ENCODE assay signal across 1 cellular context in the genomic region with DNA sequence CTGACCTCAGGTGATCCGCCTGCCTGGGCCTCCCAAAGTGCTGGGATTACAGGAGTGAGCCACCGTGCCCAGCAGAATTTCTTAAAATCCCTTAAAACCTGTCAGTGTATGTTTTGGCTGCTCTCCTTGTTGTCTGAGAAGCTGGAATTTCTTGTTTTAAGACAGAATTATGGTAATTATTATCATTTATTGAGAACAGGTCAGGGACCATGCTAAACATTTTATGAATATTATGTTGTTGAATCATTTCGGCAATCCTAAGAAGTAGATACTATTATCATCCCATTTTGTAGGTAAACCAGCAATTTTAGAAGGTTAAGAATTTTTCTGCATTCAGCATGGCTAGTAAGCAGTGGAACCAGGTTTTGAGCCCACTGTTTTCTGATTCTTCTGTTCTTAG.
TF ChIP-seq lines count a peak whose summit lies in the region.

No MANE protein-coding gene starts in this region.

TF ChIP-seq in GM23338, 12 proteins besides CTCF, POLR2A, EP300 and RAD21 (continued from another document):
- TF ChIP-seq, protein P1, sequence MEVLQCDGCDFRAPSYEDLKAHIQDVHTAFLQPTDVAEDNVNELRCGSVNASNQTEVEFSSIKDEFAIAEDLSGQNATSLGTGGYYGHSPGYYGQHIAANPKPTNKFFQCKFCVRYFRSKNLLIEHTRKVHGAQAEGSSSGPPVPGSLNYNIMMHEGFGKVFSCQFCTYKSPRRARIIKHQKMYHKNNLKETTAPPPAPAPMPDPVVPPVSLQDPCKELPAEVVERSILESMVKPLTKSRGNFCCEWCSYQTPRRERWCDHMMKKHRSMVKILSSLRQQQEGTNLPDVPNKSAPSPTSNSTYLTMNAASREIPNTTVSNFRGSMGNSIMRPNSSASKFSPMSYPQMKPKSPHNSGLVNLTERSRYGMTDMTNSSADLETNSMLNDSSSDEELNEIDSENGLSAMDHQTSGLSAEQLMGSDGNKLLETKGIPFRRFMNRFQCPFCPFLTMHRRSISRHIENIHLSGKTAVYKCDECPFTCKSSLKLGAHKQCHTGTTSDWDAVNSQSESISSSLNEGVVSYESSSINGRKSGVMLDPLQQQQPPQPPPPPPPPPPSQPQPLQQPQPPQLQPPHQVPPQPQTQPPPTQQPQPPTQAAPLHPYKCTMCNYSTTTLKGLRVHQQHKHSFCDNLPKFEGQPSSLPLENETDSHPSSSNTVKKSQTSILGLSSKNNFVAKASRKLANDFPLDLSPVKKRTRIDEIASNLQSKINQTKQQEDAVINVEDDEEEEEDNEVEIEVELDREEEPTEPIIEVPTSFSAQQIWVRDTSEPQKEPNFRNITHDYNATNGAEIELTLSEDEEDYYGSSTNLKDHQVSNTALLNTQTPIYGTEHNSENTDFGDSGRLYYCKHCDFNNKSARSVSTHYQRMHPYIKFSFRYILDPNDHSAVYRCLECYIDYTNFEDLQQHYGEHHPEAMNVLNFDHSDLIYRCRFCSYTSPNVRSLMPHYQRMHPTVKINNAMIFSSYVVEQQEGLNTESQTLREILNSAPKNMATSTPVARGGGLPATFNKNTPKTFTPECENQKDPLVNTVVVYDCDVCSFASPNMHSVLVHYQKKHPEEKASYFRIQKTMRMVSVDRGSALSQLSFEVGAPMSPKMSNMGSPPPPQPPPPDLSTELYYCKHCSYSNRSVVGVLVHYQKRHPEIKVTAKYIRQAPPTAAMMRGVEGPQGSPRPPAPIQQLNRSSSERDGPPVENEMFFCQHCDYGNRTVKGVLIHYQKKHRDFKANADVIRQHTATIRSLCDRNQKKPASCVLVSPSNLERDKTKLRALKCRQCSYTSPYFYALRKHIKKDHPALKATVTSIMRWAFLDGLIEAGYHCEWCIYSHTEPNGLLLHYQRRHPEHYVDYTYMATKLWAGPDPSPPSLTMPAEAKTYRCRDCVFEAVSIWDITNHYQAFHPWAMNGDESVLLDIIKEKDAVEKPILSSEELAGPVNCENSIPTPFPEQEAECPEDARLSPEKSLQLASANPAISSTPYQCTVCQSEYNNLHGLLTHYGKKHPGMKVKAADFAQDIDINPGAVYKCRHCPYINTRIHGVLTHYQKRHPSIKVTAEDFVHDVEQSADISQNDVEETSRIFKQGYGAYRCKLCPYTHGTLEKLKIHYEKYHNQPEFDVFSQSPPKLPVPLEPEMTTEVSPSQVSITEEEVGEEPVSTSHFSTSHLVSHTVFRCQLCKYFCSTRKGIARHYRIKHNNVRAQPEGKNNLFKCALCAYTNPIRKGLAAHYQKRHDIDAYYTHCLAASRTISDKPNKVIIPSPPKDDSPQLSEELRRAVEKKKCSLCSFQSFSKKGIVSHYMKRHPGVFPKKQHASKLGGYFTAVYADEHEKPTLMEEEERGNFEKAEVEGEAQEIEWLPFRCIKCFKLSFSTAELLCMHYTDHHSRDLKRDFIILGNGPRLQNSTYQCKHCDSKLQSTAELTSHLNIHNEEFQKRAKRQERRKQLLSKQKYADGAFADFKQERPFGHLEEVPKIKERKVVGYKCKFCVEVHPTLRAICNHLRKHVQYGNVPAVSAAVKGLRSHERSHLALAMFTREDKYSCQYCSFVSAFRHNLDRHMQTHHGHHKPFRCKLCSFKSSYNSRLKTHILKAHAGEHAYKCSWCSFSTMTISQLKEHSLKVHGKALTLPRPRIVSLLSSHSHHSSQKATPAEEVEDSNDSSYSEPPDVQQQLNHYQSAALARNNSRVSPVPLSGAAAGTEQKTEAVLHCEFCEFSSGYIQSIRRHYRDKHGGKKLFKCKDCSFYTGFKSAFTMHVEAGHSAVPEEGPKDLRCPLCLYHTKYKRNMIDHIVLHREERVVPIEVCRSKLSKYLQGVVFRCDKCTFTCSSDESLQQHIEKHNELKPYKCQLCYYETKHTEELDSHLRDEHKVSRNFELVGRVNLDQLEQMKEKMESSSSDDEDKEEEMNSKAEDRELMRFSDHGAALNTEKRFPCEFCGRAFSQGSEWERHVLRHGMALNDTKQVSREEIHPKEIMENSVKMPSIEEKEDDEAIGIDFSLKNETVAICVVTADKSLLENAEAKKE (CRISPR knock-in tag; IDR thresholded peaks at IDR 0.05) = no peak
- TF ChIP-seq, protein P2, sequence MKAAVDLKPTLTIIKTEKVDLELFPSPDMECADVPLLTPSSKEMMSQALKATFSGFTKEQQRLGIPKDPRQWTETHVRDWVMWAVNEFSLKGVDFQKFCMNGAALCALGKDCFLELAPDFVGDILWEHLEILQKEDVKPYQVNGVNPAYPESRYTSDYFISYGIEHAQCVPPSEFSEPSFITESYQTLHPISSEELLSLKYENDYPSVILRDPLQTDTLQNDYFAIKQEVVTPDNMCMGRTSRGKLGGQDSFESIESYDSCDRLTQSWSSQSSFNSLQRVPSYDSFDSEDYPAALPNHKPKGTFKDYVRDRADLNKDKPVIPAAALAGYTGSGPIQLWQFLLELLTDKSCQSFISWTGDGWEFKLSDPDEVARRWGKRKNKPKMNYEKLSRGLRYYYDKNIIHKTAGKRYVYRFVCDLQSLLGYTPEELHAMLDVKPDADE (IDR thresholded peaks at IDR 0.05) = no peak
- TF ChIP-seq ZNF331 (CRISPR knock-in tag; IDR thresholded peaks at IDR 0.05; ENCODE audit: low read depth) = no peak
- no peak for TF ChIP-seq ZNF114 (CRISPR knock-in tag; IDR thresholded peaks at IDR 0.05)
- no peak for TF ChIP-seq POLR2AphosphoS5 (IDR thresholded peaks at IDR 0.05; ENCODE audit: low read depth)
